Comparison of ENCODE assay signal across 2 cellular contexts in genomic region chr9:123451011-123451410, GRCh38.
TF ChIP-seq lines count a peak whose summit lies in the region.

No MANE protein-coding gene starts in this region.

TF ChIP-seq in HepG2, 621 proteins besides CTCF, POLR2A, EP300 and RAD21 (continued from another document):
- TF ChIP-seq, protein P1, sequence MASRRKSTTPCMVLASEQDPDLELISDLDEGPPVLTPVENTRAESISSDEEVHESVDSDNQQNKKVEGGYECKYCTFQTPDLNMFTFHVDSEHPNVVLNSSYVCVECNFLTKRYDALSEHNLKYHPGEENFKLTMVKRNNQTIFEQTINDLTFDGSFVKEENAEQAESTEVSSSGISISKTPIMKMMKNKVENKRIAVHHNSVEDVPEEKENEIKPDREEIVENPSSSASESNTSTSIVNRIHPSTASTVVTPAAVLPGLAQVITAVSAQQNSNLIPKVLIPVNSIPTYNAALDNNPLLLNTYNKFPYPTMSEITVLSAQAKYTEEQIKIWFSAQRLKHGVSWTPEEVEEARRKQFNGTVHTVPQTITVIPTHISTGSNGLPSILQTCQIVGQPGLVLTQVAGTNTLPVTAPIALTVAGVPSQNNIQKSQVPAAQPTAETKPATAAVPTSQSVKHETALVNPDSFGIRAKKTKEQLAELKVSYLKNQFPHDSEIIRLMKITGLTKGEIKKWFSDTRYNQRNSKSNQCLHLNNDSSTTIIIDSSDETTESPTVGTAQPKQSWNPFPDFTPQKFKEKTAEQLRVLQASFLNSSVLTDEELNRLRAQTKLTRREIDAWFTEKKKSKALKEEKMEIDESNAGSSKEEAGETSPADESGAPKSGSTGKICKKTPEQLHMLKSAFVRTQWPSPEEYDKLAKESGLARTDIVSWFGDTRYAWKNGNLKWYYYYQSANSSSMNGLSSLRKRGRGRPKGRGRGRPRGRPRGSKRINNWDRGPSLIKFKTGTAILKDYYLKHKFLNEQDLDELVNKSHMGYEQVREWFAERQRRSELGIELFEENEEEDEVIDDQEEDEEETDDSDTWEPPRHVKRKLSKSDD (CRISPR knock-in tag; IDR thresholded peaks at IDR 0.05; ENCODE audit: low read depth): no peak
- no peak for TF ChIP-seq ZNF224 (CRISPR knock-in tag; IDR thresholded peaks at IDR 0.05)
- no peak for TF ChIP-seq CREB1 (IDR thresholded peaks at IDR 0.05)
- no peak for TF ChIP-seq CREB1 (CRISPR knock-in tag; IDR thresholded peaks at IDR 0.05)
- no peak for TF ChIP-seq HNF4G (IDR thresholded peaks at IDR 0.05; ENCODE audit: borderline replicate concordance, low read depth, low read length)
- TF ChIP-seq HNF4G (CRISPR knock-in tag; IDR thresholded peaks at IDR 0.05; ENCODE audit: borderline replicate concordance, low read depth): no peak
- no peak for TF ChIP-seq ZNF333 (CRISPR knock-in tag; IDR thresholded peaks at IDR 0.05; ENCODE audit: borderline replicate concordance)
- TF ChIP-seq ASH2L (IDR thresholded peaks at IDR 0.05; ENCODE audit: insufficient read length, low read depth, low read length): no peak
- no peak for TF ChIP-seq MBD4 (IDR thresholded peaks at IDR 0.05; ENCODE audit: borderline replicate concordance, low read length)
- TF ChIP-seq ZNF207 (IDR thresholded peaks at IDR 0.05; ENCODE audit: borderline replicate concordance): no peak
- TF ChIP-seq, protein P2, sequence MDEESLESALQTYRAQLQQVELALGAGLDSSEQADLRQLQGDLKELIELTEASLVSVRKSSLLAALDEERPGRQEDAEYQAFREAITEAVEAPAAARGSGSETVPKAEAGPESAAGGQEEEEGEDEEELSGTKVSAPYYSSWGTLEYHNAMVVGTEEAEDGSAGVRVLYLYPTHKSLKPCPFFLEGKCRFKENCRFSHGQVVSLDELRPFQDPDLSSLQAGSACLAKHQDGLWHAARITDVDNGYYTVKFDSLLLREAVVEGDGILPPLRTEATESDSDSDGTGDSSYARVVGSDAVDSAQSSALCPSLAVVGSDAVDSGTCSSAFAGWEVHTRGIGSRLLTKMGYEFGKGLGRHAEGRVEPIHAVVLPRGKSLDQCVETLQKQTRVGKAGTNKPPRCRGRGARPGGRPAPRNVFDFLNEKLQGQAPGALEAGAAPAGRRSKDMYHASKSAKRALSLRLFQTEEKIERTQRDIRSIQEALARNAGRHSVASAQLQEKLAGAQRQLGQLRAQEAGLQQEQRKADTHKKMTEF (CRISPR knock-in tag; IDR thresholded peaks at IDR 0.05): no peak
- TF ChIP-seq FOXC1 (CRISPR knock-in tag; IDR thresholded peaks at IDR 0.05; ENCODE audit: borderline replicate concordance): no peak
- no peak for TF ChIP-seq SATB2 (CRISPR knock-in tag; IDR thresholded peaks at IDR 0.05)
- TF ChIP-seq, protein P3, sequence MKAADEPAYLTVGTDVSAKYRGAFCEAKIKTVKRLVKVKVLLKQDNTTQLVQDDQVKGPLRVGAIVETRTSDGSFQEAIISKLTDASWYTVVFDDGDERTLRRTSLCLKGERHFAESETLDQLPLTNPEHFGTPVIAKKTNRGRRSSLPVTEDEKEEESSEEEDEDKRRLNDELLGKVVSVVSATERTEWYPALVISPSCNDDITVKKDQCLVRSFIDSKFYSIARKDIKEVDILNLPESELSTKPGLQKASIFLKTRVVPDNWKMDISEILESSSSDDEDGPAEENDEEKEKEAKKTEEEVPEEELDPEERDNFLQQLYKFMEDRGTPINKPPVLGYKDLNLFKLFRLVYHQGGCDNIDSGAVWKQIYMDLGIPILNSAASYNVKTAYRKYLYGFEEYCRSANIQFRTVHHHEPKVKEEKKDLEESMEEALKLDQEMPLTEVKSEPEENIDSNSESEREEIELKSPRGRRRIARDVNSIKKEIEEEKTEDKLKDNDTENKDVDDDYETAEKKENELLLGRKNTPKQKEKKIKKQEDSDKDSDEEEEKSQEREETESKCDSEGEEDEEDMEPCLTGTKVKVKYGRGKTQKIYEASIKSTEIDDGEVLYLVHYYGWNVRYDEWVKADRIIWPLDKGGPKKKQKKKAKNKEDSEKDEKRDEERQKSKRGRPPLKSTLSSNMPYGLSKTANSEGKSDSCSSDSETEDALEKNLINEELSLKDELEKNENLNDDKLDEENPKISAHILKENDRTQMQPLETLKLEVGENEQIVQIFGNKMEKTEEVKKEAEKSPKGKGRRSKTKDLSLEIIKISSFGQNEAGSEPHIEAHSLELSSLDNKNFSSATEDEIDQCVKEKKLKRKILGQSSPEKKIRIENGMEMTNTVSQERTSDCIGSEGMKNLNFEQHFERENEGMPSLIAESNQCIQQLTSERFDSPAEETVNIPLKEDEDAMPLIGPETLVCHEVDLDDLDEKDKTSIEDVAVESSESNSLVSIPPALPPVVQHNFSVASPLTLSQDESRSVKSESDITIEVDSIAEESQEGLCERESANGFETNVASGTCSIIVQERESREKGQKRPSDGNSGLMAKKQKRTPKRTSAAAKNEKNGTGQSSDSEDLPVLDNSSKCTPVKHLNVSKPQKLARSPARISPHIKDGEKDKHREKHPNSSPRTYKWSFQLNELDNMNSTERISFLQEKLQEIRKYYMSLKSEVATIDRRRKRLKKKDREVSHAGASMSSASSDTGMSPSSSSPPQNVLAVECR (CRISPR knock-in tag; IDR thresholded peaks at IDR 0.05; ENCODE audit: borderline replicate concordance): no peak

TF ChIP-seq in WTC11, 78 proteins besides CTCF, POLR2A, EP300 and RAD21 (continued from another document):
- no peak for TF ChIP-seq PRDM15 (CRISPR knock-in tag; IDR thresholded peaks at IDR 0.05)
- TF ChIP-seq AR (CRISPR knock-in tag; IDR thresholded peaks at IDR 0.05): no peak
- TF ChIP-seq ZSCAN18 (CRISPR knock-in tag; IDR thresholded peaks at IDR 0.05): no peak
- no peak for TF ChIP-seq TEAD4 (CRISPR knock-in tag; IDR thresholded peaks at IDR 0.05)
- TF ChIP-seq SMAD3 (CRISPR knock-in tag; IDR thresholded peaks at IDR 0.05; ENCODE audit: borderline replicate concordance): no peak
